21 cellular contexts compared by ENCODE assay signal in genomic region chr1:6909857-6910256, GRCh38.
"Had no signal": no experiment of that assay in that cellular context is flagged by ENCODE, and none has a peak within 500 bp of the region (broad histone marks: within the 10 kb centered on the region; RNA-seq: fewer than 3 reads in every experiment).

No MANE protein-coding gene starts in this region.

- ATAC-seq: activated naive CD4-positive, alpha-beta T cell treated with anti-CD3 and anti-CD28 coated beads, Interleukin-2, amount 50 U/mL, for 72 hours; activated T-helper 17 cell treated with anti-CD3 and anti-CD28 coated beads, Interleukin-2, amount 50 U/mL, for 72 hours; foreskin keratinocyte; heart left ventricle; WTC11 had no signal

- DNase-seq: activated CD4-positive, alpha-beta memory T cell treated with anti-CD3 and anti-CD28 coated beads, Interleukin-2, amount 10 ng/mL, durations not matched to agents 7 days and 5 days; activated CD4-positive, alpha-beta T cell treated with anti-CD3 and anti-CD28 coated beads for 1 hour; activated CD4-positive, alpha-beta T cell treated with anti-CD3 and anti-CD28 coated beads, Interleukin-2, amount 10 ng/mL, durations not matched to agents 7 days and 5 days; activated CD8-positive, alpha-beta memory T cell treated with anti-CD3 and anti-CD28 coated beads, Interleukin-2, amount 50 U/mL, for 48 hours; activated gamma-delta T cell treated with Interleukin-2 at 50 U/mL for 16 hours; activated T-cell treated with anti-CD3 and anti-CD28 coated beads, Interleukin-2, amount 50 U/mL, for 24 hours; dermis blood vessel endothelial cell; effector CD4-positive, alpha-beta T cell; foreskin keratinocyte; heart left ventricle; hypothalamus; kidney glomerular epithelial cell; left ventricle myocardium inferior; naive B cell; nephron progenitor cell; spleen; stimulated activated naive CD4-positive, alpha-beta T cell; T-helper 2 cell had no signal
